Comparison of ENCODE assay signal across 23 cellular contexts in genomic region chr1:206872139-206872538, GRCh38. TPM values are rescaled to one million over a fixed set of nuclear protein-coding genes. Genes with fewer than 3 reads are reported as not detected.
A peak's percentile ranks its signal among the peaks of the same experiment; 100 is the strongest.
DNase-seq lines count a peak whose midpoint lies in the region; ATAC-seq, FAIRE-seq and TF ChIP-seq lines count a peak whose summit lies in the region.
"Had no signal": no experiment of that assay in that cellular context is flagged by ENCODE, and none has a peak within 500 bp of the region (broad histone marks: within the 10 kb centered on the region; RNA-seq: fewer than 3 reads in every experiment).

No MANE protein-coding gene starts in this region.

- no peak for TF ChIP-seq CTCF in right atrium auricular region (IDR thresholded peaks at IDR 0.05)

- WGBS in small intestine, 3 donors: 69 to 73% (median 73%) methylated on average over 3 of the region's 3 CpGs

- H3K4me3 ChIP-seq in right atrium auricular region (no peak overlapping the region), small intestine (ENCODE audit: low read depth in 1 of 2, low read length in 2 of 2) (no peak overlapping the region)
- H3K4me3 ChIP-seq: BLaER1, GM12878, GM23248 had no signal

- H3K27ac ChIP-seq in right atrium auricular region (no peak overlapping the region), small intestine (ENCODE audit: low read depth in 1 of 2, low read length in 1 of 2) (no peak overlapping the region)
- H3K27ac ChIP-seq: BLaER1, GM23248 had no signal

- H3K36me3 ChIP-seq in right atrium auricular region: no peaks in the 10 kb centered on the region
- H3K36me3 ChIP-seq in small intestine (ENCODE audit: control insufficient read depth in 2 of 2, insufficient read depth in 2 of 2, low read length in 2 of 2): no peaks in the 10 kb centered on the region
- H3K36me3 ChIP-seq: BLaER1 had no signal

- FAIRE-seq in small intestine (lab: Jason Lieb, UNC): no peak
- FAIRE-seq: A204.1, GM12878, RCC 7860 had no signal

- H3K9me3 ChIP-seq in right atrium auricular region: peaks cover 0 to 5% of the 10 kb centered on the region in 2 donors
- H3K9me3 ChIP-seq in small intestine (ENCODE audit: control insufficient read depth, low read depth): no peaks in the 10 kb centered on the region

- DNase-seq in Right ventricle myocardium superior: no peak
- DNase-seq in right atrium auricular region (ENCODE audit: low spot score): no peak
- peak; percentile 57 for DNase-seq in amniotic epithelial cell (ENCODE audit: low read depth)
- DNase-seq in hepatic stellate cell (ENCODE audit: low spot score): peak; percentile 31
- DNase-seq in NCI-H345 treated with DMSO at 0.1 percent for 48 hours (lab: John Stamatoyannopoulos, UW; ENCODE audit: unreplicated experiment): no peak
- DNase-seq in NCI-H510A (lab: John Stamatoyannopoulos, UW): no peak
- no peak for DNase-seq in small intestine
- DNase-seq: CD8-positive, alpha-beta memory T cell; DND-41; GDM1; GM23248; HCEC 1CT; KBM-7; NCI-H1048; NCI-H146; NCI-H2081; NCI-H524 treated with DMSO at 0.1 percent for 48 hours; SIG-M5 had no signal

- H3K27me3 ChIP-seq in right atrium auricular region (no peaks in the 10 kb centered on the region), small intestine (ENCODE audit: control insufficient read depth in 2 of 2, insufficient read depth in 2 of 2, low read length in 2 of 2) (no peaks in the 10 kb centered on the region)
- H3K27me3 ChIP-seq: BLaER1 had no signal

- peak; percentile 87 for ATAC-seq in Right ventricle myocardium superior (ENCODE audit: poor library complexity)
- ATAC-seq: GM12878 had no signal

- H3K4me1 ChIP-seq in right atrium auricular region (no peaks in the 10 kb centered on the region), small intestine (ENCODE audit: control insufficient read depth in 2 of 2, insufficient read depth in 1 of 2, low read depth in 1 of 2, low read length in 1 of 2) (no peaks in the 10 kb centered on the region)

- intact Hi-C loops in Right ventricle myocardium superior (cut with DNase I): no loop called here

RNA-seq across cellular contexts. Expression of gene IL20, which starts 6.7 kb away (rescaled TPM):
- not detected for total RNA-seq in Right ventricle myocardium superior
- total RNA-seq in right atrium auricular region: under 1 TPM in 1 of 2 donors, not detected in 1; 0.20 TPM
- not detected for polyA plus RNA-seq in small intestine
- total RNA-seq: CD8-positive, alpha-beta memory T cell; GM23248; M059J had no signal
- polyA plus RNA-seq: CD8-positive, alpha-beta memory T cell; GM23248 had no signal

RNA-seq across cellular contexts. Expression of gene IL24, which starts 25.1 kb away (rescaled TPM):
- total RNA-seq in Right ventricle myocardium superior (not detected), right atrium auricular region (1 to 10 TPM in 1 of 2 donors, not detected in 1; 1.1 TPM)
- under 1 TPM in 1 of 3 donors, not detected in 2; 0.24 TPM for polyA plus RNA-seq in small intestine

RNA-seq across cellular contexts. Expression of gene FCMR, which starts 49.6 kb away (rescaled TPM):
- total RNA-seq in Right ventricle myocardium superior (3.2 TPM), right atrium auricular region (1 to 10 TPM; 1.3 to 5.0 TPM)
- polyA plus RNA-seq in small intestine: 1 to 10 TPM; 1.1 to 6.9 (median 2.4) TPM

Comparison
In these comparisons a context has a peak if more than half of its experiments do, and no peak if none do; other contexts are left out.
1. DNase-seq: peak in amniotic epithelial cell (single experiment) and hepatic stellate cell (single experiment); none in Right ventricle myocardium superior (single experiment), right atrium auricular region (single experiment), NCI-H345 treated with DMSO at 0.1 percent for 48 hours (single experiment), NCI-H510A (single experiment) and small intestine (single experiment).